ENCODE assay signal across 8 cellular contexts in the genomic region with DNA sequence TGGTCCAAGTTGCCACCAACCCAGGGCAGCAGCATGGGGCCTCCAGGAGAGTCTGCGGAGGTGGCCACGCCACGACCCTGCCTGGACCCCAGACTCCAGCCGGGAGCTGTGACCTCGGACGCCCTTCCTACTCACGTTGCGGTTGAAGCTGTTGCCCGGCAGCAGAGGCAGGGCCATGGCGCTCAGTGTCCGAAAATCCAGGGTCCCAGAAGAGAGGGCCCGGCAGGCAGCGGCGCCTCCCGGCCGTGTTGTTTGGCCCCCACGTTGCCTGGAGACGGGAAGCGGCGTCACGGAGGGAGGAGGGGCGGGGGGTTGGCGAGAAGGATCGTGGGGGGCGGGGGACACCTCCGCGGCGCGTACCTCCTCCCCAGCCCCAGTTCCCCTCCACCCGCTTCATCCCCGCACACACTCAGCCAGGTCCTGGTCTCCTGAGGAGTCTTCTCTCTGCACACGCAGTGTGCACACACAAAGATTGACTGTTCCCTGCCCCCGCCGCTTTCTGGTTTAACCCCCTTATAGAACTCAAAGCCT. TPM values are rescaled to one million over a fixed set of nuclear protein-coding genes. Genes with fewer than 3 reads are reported as not detected.
DNase-seq lines count a peak whose midpoint lies in the region; ATAC-seq and TF ChIP-seq lines count a peak whose summit lies in the region.

A gene with protein sequence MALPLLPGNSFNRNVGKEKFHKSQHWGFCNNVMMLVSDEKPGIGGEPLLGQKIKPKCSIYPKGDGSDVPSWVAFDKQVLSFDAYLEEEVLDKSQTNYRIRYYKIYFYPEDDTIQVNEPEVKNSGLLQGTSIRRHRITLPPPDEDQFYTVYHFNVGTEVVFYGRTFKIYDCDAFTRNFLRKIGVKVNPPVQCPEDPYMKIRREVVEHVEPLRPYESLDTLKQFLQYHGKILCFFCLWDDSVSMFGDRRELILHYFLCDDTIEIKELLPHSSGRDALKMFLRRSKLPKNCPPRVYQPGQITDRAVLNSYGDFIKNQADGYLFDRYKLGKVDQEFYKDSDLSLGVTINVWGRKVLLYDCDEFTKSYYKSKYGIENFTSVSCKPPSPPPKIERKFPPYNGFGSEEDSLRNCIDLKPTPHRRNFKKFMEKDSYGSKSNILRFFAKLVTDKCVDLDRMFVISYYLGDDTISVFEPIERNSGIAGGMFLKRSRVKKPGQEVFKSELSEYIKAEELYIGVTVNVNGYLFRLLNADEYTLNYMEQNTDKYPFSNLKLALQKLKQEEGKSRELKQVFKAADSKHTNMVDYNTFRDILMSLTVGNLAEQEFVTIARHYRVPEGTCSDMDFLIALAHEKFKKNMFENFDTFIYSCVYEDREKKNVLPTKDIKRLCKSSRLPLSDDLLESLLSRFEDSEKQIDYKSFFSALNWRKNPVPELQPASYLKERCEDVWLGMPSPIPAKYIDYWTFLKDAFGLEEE (minus strand): TSS at position 261 of the 531 bp plus-strand sequence. CDS start 84 bp downstream, at position 177.

- no peaks in the 10 kb centered on the region for H3K9me3 ChIP-seq in OCI-LY3 (ENCODE audit: insufficient read depth, low read length)

- no peaks in the 10 kb centered on the region for H3K9me3 Mint-ChIP-seq in activated naive CD4-positive, alpha-beta T cell treated with anti-CD3 and anti-CD28 coated beads, Interleukin-2, amount 50 U/mL, for 24 hours

- peaks cover 21% of the 10 kb centered on the region for H3K4me1 Mint-ChIP-seq in activated naive CD4-positive, alpha-beta T cell treated with anti-CD3 and anti-CD28 coated beads, Interleukin-2, amount 50 U/mL, for 24 hours

- H3K4me1 ChIP-seq in OCI-LY3 (ENCODE audit: low read length), result no peaks in the 10 kb centered on the region

- peak within 1 kb of the TSS; percentile 89 for H3K4me3 Mint-ChIP-seq in activated naive CD4-positive, alpha-beta T cell treated with anti-CD3 and anti-CD28 coated beads, Interleukin-2, amount 50 U/mL, for 24 hours

- peaks cover 3% of the 10 kb centered on the region; the same call in 1 of the 2 replicates for H3K27me3 ChIP-seq in OCI-LY3 (ENCODE audit: low read depth, low read length)

- intact Hi-C loops in cardiac septum (cut with DNase I), result no loop called here

- no peaks in the 10 kb centered on the region for H3K36me3 ChIP-seq in OCI-LY3 (replicated peaks; ENCODE audit: low read depth, low read length)

- peak within 1 kb of the TSS; percentile 93 for H3K4me2 ChIP-seq in OCI-LY3 (ENCODE audit: low read length)

- ATAC-seq in GM21360 (IDR thresholded peaks at IDR 0.05; ENCODE audit: unreplicated experiment) (no peak), GM19324 (IDR thresholded peaks at IDR 0.05; ENCODE audit: low FRiP score, unreplicated experiment) (no peak)

- H3K27me3 Mint-ChIP-seq in activated naive CD4-positive, alpha-beta T cell treated with anti-CD3 and anti-CD28 coated beads, Interleukin-2, amount 50 U/mL, for 24 hours, result no peaks in the 10 kb centered on the region

- H4K20me1 ChIP-seq in OCI-LY3 (ENCODE audit: insufficient read depth, low read length), result no peaks in the 10 kb centered on the region

- TF ChIP-seq CTCF in OCI-LY3 (IDR thresholded peaks at IDR 0.05; ENCODE audit: low read depth, low read length), result no peak

- no peak within 1 kb of the TSS for H3K27ac ChIP-seq in OCI-LY3 (ENCODE audit: low read length)

- H3K27ac Mint-ChIP-seq in activated naive CD4-positive, alpha-beta T cell treated with anti-CD3 and anti-CD28 coated beads, Interleukin-2, amount 50 U/mL, for 24 hours, result peak within 1 kb of the TSS; percentile 62

- no peaks in the 10 kb centered on the region for H3K36me3 Mint-ChIP-seq in activated naive CD4-positive, alpha-beta T cell treated with anti-CD3 and anti-CD28 coated beads, Interleukin-2, amount 50 U/mL, for 24 hours

- DNase-seq in EL (peak; percentile 6), cardiac septum (ENCODE audit: low spot score) (peak; percentile 79), putamen (ENCODE audit: low spot score) (peak; percentile 0), NCI-H146 (lab: John Stamatoyannopoulos, UW) (no peak)

- H3K4me3 ChIP-seq in OCI-LY3 (ENCODE audit: low read length), result peak within 1 kb of the TSS; percentile 88

- H2AFZ ChIP-seq in OCI-LY3 (ENCODE audit: low read depth, low read length), result peak within 1 kb of the TSS; percentile 83

- H3K9ac ChIP-seq in OCI-LY3 (ENCODE audit: low read length), result peak within 1 kb of the TSS; percentile 54

- H3K79me2 ChIP-seq in OCI-LY3 (ENCODE audit: low read length), result no peaks in the 10 kb centered on the region

RNA-seq across cellular contexts. Expression of the gene that starts here (rescaled TPM):
- 4.3 TPM for total RNA-seq in cardiac septum
